Comparison of ENCODE assay signal across 8 cellular contexts in genomic region chr12:27383429-27384260, GRCh38. TPM values are rescaled to one million over a fixed set of nuclear protein-coding genes. Genes with fewer than 3 reads are reported as not detected.
DNase-seq lines count a peak whose midpoint lies in the region; ATAC-seq, FAIRE-seq and TF ChIP-seq lines count a peak whose summit lies in the region.

No MANE protein-coding gene starts in this region.

- 66% methylated on average over 12 of the region's 12 CpGs; no CpG with 5 or more reads in 1 of the 2 experiments for WGBS in H1 (ENCODE audit: extremely low coverage in 1 of 2, insufficient coverage in 1 of 2, insufficient read length in 1 of 2, insufficient replicate concordance in 2 of 2, low coverage in 1 of 2, low lambda C conversion rate in 2 of 2, missing lambda C conversion rate in 1 of 2), 2 experiments

- H2BK120ac ChIP-seq in H1 (replicated peaks; ENCODE audit: low read depth, low read length) = no peak overlapping the region

- H3K79me1 ChIP-seq in H1 (ENCODE audit: low read depth, low read length) = no peaks in the 10 kb centered on the region; the same call in 1 of the 2 replicates

- H3K27me3 ChIP-seq in H1 (replicated peaks in 1 of 4; ENCODE audit: control insufficient read depth in 3 of 4, extremely low read depth in 1 of 4, insufficient read depth in 3 of 4, low read length in 3 of 4) = no peaks in the 10 kb centered on the region

- H3K23ac ChIP-seq in H1 (ENCODE audit: insufficient read length) = no peak overlapping the region

- DNase-seq in GM12891 (ENCODE audit: insufficient read length, low spot score) (peak; percentile 35), NCI-H82 (lab: John Stamatoyannopoulos, UW) (peak; percentile 83), H1 (ENCODE audit: low read depth in 1 of 2, low spot score in 2 of 2) (peak; percentile 38 to 89), mucosa of descending colon (peak; percentile 60 to 89 (median 80))
- peak; percentile 73 for DNase-seq in activated CD4-positive, alpha-beta memory T cell treated with anti-CD3 and anti-CD28 coated beads, Interleukin-2, amount 10 ng/mL, durations not matched to agents 7 days and 5 days
- DNase-seq in stimulated activated CD8-positive, alpha-beta memory T cell treated with anti-CD3 and anti-CD28 coated beads, Interleukin-4, amount 100 ng/mL, for 24 hours (ENCODE audit: low read depth) = peak; percentile 24

- peak; percentile 77 to 83 for TF ChIP-seq RAD21 in H1 (IDR thresholded peaks at IDR 0.05 in 1 of 2, conservative IDR thresholded peaks at IDR 0.05 in 1 of 2; ENCODE audit: low read depth in 2 of 2, low read length in 2 of 2)

- intact Hi-C loops in mucosa of descending colon (cut with DNase I, micrococcal nuclease) = no loop called here

- TF ChIP-seq CTCF in H1 (IDR thresholded peaks at IDR 0.05; ENCODE audit: control extremely low read depth in 1 of 3, insufficient read depth in 1 of 3, low read depth in 1 of 3, low read length in 3 of 3) (peak; percentile 78 to 97 (median 94)), mucosa of descending colon (IDR thresholded peaks at IDR 0.05) (peak; percentile 82)

- H3K9me3 ChIP-seq in H1 (ENCODE audit: insufficient read depth in 2 of 2, low read depth in 1 of 2, low read length in 1 of 2) = no peaks in the 10 kb centered on the region
- H3K9me3 ChIP-seq in mucosa of descending colon = no peaks in the 10 kb centered on the region

- H3K79me2 ChIP-seq in H1 (ENCODE audit: control insufficient read depth in 1 of 2, insufficient read depth in 2 of 2, low read length in 2 of 2) = no peaks in the 10 kb centered on the region

- H2AFZ ChIP-seq in H1 (ENCODE audit: low read length) = peak overlapping the region; percentile 81; the same call in 1 of the 2 replicates

- TF ChIP-seq EP300 in H1 (IDR thresholded peaks at IDR 0.05; ENCODE audit: borderline replicate concordance in 1 of 2, low read depth in 2 of 2, low read length in 2 of 2) = no peak

- H3K27ac Mint-ChIP-seq in activated CD4-positive, alpha-beta memory T cell treated with anti-CD3 and anti-CD28 coated beads, Interleukin-2, amount 10 ng/mL, durations not matched to agents 7 days and 5 days = no peak overlapping the region

- H3K27ac ChIP-seq in H1 (ENCODE audit: low read depth, low read length) = no peak overlapping the region

- H4K5ac ChIP-seq in H1 (ENCODE audit: insufficient read length, low read depth, low read length) = no peak overlapping the region

- ATAC-seq in HG03432 (IDR thresholded peaks at IDR 0.05; ENCODE audit: unreplicated experiment) (peak; percentile 80), mucosa of descending colon (peak; percentile 93), HG03139 (IDR thresholded peaks at IDR 0.05; ENCODE audit: unreplicated experiment) (no peak)

- no peak overlapping the region for H3K14ac ChIP-seq in H1 (ENCODE audit: insufficient read length)

- no peak overlapping the region for H3K4me3 Mint-ChIP-seq in activated CD4-positive, alpha-beta memory T cell treated with anti-CD3 and anti-CD28 coated beads, Interleukin-2, amount 10 ng/mL, durations not matched to agents 7 days and 5 days

- H3K4me2 ChIP-seq in H1 (ENCODE audit: insufficient read depth in 1 of 2, low read depth in 2 of 2, low read length in 2 of 2) = no peak overlapping the region

- H2BK5ac ChIP-seq in H1 (ENCODE audit: low read depth, low read length) = no peak overlapping the region

- no peak overlapping the region for H2AK5ac ChIP-seq in H1 (ENCODE audit: low read depth, low read length)

- POLR2A ChIA-PET in activated CD4-positive, alpha-beta memory T cell treated with anti-CD3 and anti-CD28 coated beads, Interleukin-2, amount 10 ng/mL, durations not matched to agents 7 days and 5 days (lab: Charles Lee) = interaction anchor here (0.6 kb wide), 1 partner anchor 140 kb away, joined by 3 read pairs; no protein-coding TSS in a partner anchor
- POLR2A ChIA-PET in H1 (lab: Charles Lee; ENCODE audit: partially characterized antibody) = interaction anchor here (0.5 kb wide), 1 partner anchor 39 kb away, joined by 3 read pairs; no protein-coding TSS in a partner anchor

- H2BK12ac ChIP-seq in H1 (ENCODE audit: low read depth, low read length) = no peak overlapping the region

- no peaks in the 10 kb centered on the region for H3K9me3 Mint-ChIP-seq in activated CD4-positive, alpha-beta memory T cell treated with anti-CD3 and anti-CD28 coated beads, Interleukin-2, amount 10 ng/mL, durations not matched to agents 7 days and 5 days

- peaks cover 24% of the 10 kb centered on the region for H3K36me3 Mint-ChIP-seq in activated CD4-positive, alpha-beta memory T cell treated with anti-CD3 and anti-CD28 coated beads, Interleukin-2, amount 10 ng/mL, durations not matched to agents 7 days and 5 days (ENCODE audit: low read depth)

- no peaks in the 10 kb centered on the region for H4K20me1 ChIP-seq in H1 (replicated peaks in 1 of 2; ENCODE audit: control insufficient read depth in 1 of 2, insufficient read depth in 2 of 2, low read length in 2 of 2)

- TF ChIP-seq POLR2A in GM12891 (IDR thresholded peaks at IDR 0.05; ENCODE audit: low read depth, low read length) = no peak
- TF ChIP-seq POLR2A in H1 (IDR thresholded peaks at IDR 0.05; ENCODE audit: control extremely low read depth in 1 of 2, low read depth in 2 of 2, low read length in 2 of 2) = no peak

- no peak overlapping the region for H4K8ac ChIP-seq in H1 (ENCODE audit: extremely low read depth, insufficient read depth, low read length)

- no peak overlapping the region for H2BK15ac ChIP-seq in H1 (ENCODE audit: low read length)

- no peaks in the 10 kb centered on the region for H3K27me3 Mint-ChIP-seq in activated CD4-positive, alpha-beta memory T cell treated with anti-CD3 and anti-CD28 coated beads, Interleukin-2, amount 10 ng/mL, durations not matched to agents 7 days and 5 days

- no peak overlapping the region for H3K4me3 ChIP-seq in H1 (ENCODE audit: extremely low read depth in 1 of 4, insufficient read depth in 2 of 4, low read depth in 3 of 4, low read length in 4 of 4)
- H3K4me3 ChIP-seq in mucosa of descending colon = no peak overlapping the region

- H3K36me3 ChIP-seq in H1 (ENCODE audit: control insufficient read depth in 2 of 4, insufficient read depth in 4 of 4, low read length in 3 of 4) (peaks cover 0 to 6% (median 0%) of the 10 kb centered on the region in 4 experiments; a peak in 3 of 8 replicates), mucosa of descending colon (ENCODE audit: low read depth) (no peaks in the 10 kb centered on the region)

- no peak overlapping the region for H3K18ac ChIP-seq in H1 (ENCODE audit: extremely low read depth, low read length)

- CTCF ChIA-PET in activated CD4-positive, alpha-beta memory T cell treated with anti-CD3 and anti-CD28 coated beads, Interleukin-2, amount 10 ng/mL, durations not matched to agents 7 days and 5 days (lab: Charles Lee) = interaction anchor here (1.2 to 2.1 kb wide), 9 partner anchors 7 to 140 kb away, joined by 3 to 8 read pairs (median 6); partner anchors contain the start of genes BMAL2 and STK38L
- CTCF ChIA-PET in H1 (lab: Charles Lee; ENCODE audit: partially characterized antibody) = interaction anchor here (0.6 to 4.5 kb wide), 16 partner anchors 8 to 334 kb away, joined by 3 to 27 read pairs (median 4); partner anchors contain the start of gene PPFIBP1

- H3K56ac ChIP-seq in H1 (replicated peaks; ENCODE audit: insufficient read length, low read depth, low read length) = no peak overlapping the region

- H2BK20ac ChIP-seq in H1 (ENCODE audit: low read length) = no peak overlapping the region

- no peak overlapping the region; a peak in 1 of 7 replicates for H3K9ac ChIP-seq in H1 (replicated peaks in 1 of 4; ENCODE audit: extremely low read depth in 1 of 4, low read depth in 3 of 4, low read length in 3 of 4)

- no peaks in the 10 kb centered on the region for H3K4me1 ChIP-seq in H1 (replicated peaks in 1 of 4; ENCODE audit: control insufficient read depth in 3 of 4, insufficient read depth in 4 of 4, low read length in 3 of 4)
- H3K4me1 ChIP-seq in mucosa of descending colon (ENCODE audit: low read depth) = no peaks in the 10 kb centered on the region

- no peak overlapping the region for H4K91ac ChIP-seq in H1 (replicated peaks; ENCODE audit: insufficient read length, low read length)

- H3K4me1 Mint-ChIP-seq in activated CD4-positive, alpha-beta memory T cell treated with anti-CD3 and anti-CD28 coated beads, Interleukin-2, amount 10 ng/mL, durations not matched to agents 7 days and 5 days = no peaks in the 10 kb centered on the region

- no peaks in the 10 kb centered on the region for H3K23me2 ChIP-seq in H1 (ENCODE audit: low read depth, low read length)

- FAIRE-seq in GM12891 (lab: Jason Lieb, UNC) (peak; percentile 89), H1 (lab: Jason Lieb, UNC) (peak; percentile 73)

- no peak overlapping the region for H3K4ac ChIP-seq in H1 (replicated peaks; ENCODE audit: insufficient read length, low read depth, low read length)

TF ChIP-seq in GM12891, 5 proteins besides CTCF, POLR2A, EP300 and RAD21:
- TF ChIP-seq SPI1 (IDR thresholded peaks at IDR 0.05; ENCODE audit: low read depth, low read length) = no peak
- TF ChIP-seq TAF1 (IDR thresholded peaks at IDR 0.05; ENCODE audit: low read depth, low read length) = no peak
- TF ChIP-seq PAX5 (IDR thresholded peaks at IDR 0.05; ENCODE audit: insufficient read depth, low read length, severe bottlenecking) = no peak
- no peak for TF ChIP-seq POU2F2 (IDR thresholded peaks at IDR 0.05; ENCODE audit: low read depth, low read length)
- TF ChIP-seq POLR2AphosphoS5 (IDR thresholded peaks at IDR 0.05; ENCODE audit: low read depth, low read length) = no peak

TF ChIP-seq in H1, 55 proteins besides CTCF, POLR2A, EP300 and RAD21 (continues in another document):
- TF ChIP-seq MAFK (IDR thresholded peaks at IDR 0.05; ENCODE audit: low read depth, low read length) = no peak
- no peak for TF ChIP-seq TBP (IDR thresholded peaks at IDR 0.05; ENCODE audit: low read depth, low read length)
- no peak for TF ChIP-seq HDAC2 (IDR thresholded peaks at IDR 0.05; ENCODE audit: borderline replicate concordance in 1 of 2, low read depth in 2 of 2, low read length in 2 of 2)
- no peak for TF ChIP-seq HDAC6 (IDR thresholded peaks at IDR 0.05; ENCODE audit: low read depth, low read length)
- TF ChIP-seq CREB1 (IDR thresholded peaks at IDR 0.05) = 0 out of 2 replicates have a peak, but pooled peaks have one; percentile 38
- TF ChIP-seq SIRT6 (IDR thresholded peaks at IDR 0.05; ENCODE audit: low read length) = no peak

RNA-seq across cellular contexts. Expression of gene BMAL2, which starts 51.0 kb away (rescaled TPM):
- 21.9 TPM for polyA plus RNA-seq in GM12891 (2012; ENCODE audit: low read depth, missing spikeins)
- 10 to 100 TPM; 28.8 to 29.1 TPM for total RNA-seq in activated CD4-positive, alpha-beta memory T cell treated with anti-CD3 and anti-CD28 coated beads, Interleukin-2, amount 10 ng/mL, durations not matched to agents 7 days and 5 days
- total RNA-seq in H1 (2021; fragmentation: NEBNext Ultra II Directional; extraction: Animal tissue kit (Norgen Biotek cat#: 25700)) = 20.6 and 22.8 TPM in 2 replicates
- polyA plus RNA-seq in H1 (2011; rRNA removed) = 1.8 and 3.2 TPM in 2 replicates
- 3.4 TPM for polyA plus RNA-seq in H1 (2011; cell fraction: cytosol; rRNA removed)
- 3.8 TPM for polyA plus RNA-seq in H1 (2011; cell fraction: nucleus; rRNA removed)
- 7.4 to 11.0 TPM (median 9.1 TPM) in 4 replicates for polyA plus RNA-seq in H1 (2012, experiment 1 of 2)
- polyA plus RNA-seq in H1 (2012, experiment 2 of 2) = 0.96 TPM
- 9.2 TPM for polyA plus RNA-seq in H1 (2013, experiment 1 of 2)
- 8.0 TPM for polyA plus RNA-seq in H1 (2013, experiment 2 of 2)
- polyA minus RNA-seq in H1 (2011; rRNA and poly(A)+ RNA removed) = 9.8 and 13.0 TPM in 2 replicates
- 6.4 TPM for polyA minus RNA-seq in H1 (2011; cell fraction: cytosol; rRNA and poly(A)+ RNA removed)
- 20.3 TPM for polyA minus RNA-seq in H1 (2011; cell fraction: nucleus; rRNA and poly(A)+ RNA removed)
- total RNA-seq in mucosa of descending colon = 1 to 10 TPM; 2.2 to 3.9 (median 3.6) TPM

Comparison
In these comparisons a context has a peak if more than half of its experiments do, and no peak if none do; other contexts are left out.
1. DNase-seq: peak in every context shown above with its lines; median percentile 83 in NCI-H82; 80 in mucosa of descending colon; 73 in activated CD4-positive, alpha-beta memory T cell treated with anti-CD3 and anti-CD28 coated beads, Interleukin-2, amount 10 ng/mL, durations not matched to agents 7 days and 5 days; 64 in H1; 35 in GM12891; 24 in stimulated activated CD8-positive, alpha-beta memory T cell treated with anti-CD3 and anti-CD28 coated beads, Interleukin-4, amount 100 ng/mL, for 24 hours.